Comparison of ENCODE assay signal across 9 cellular contexts in genomic region chr20:14337400-14338171, GRCh38. TPM values are rescaled to one million over a fixed set of nuclear protein-coding genes. Genes with fewer than 3 reads are reported as not detected.
DNase-seq lines count a peak whose midpoint lies in the region; ATAC-seq and TF ChIP-seq lines count a peak whose summit lies in the region.
"Had no signal": no experiment of that assay in that cellular context is flagged by ENCODE, and none has a peak within 500 bp of the region (broad histone marks: within the 10 kb centered on the region; RNA-seq: fewer than 3 reads in every experiment).

TSS of gene FLRT3 (minus strand) at chr20:14337612. CDS start at chr20:14327506, 10,106 bp downstream.

- ATAC-seq in DND-41 (ENCODE audit: insufficient read depth, low read depth) = peak; percentile 96
- ATAC-seq in GM21367 (IDR thresholded peaks at IDR 0.05; ENCODE audit: unreplicated experiment) = peak; percentile 98
- ATAC-seq in HG03571 (IDR thresholded peaks at IDR 0.05; ENCODE audit: unreplicated experiment) = peak; percentile 94

- no peaks in the 10 kb centered on the region for H3K9me2 ChIP-seq in hepatocyte (replicated peaks; ENCODE audit: insufficient read depth)

- H4K20me1 ChIP-seq in DND-41 (ENCODE audit: insufficient read depth, low read length) (no peaks in the 10 kb centered on the region), hepatocyte (ENCODE audit: insufficient read depth, poor library complexity, severe bottlenecking) (no peaks in the 10 kb centered on the region)

- no peak within 1 kb of the TSS for H2AFZ ChIP-seq in DND-41 (ENCODE audit: low read depth, low read length)
- peak within 1 kb of the TSS; percentile 2 for H2AFZ ChIP-seq in hepatocyte

- H3K4me3 ChIP-seq in DND-41 (ENCODE audit: low read depth in 1 of 2, low read length in 2 of 2) (no peak within 1 kb of the TSS), hepatocyte (peak within 1 kb of the TSS; percentile 50)

- WGBS in hepatocyte (ENCODE audit: low lambda C conversion rate, missing lambda C conversion rate) = 24% methylated on average over 12 of the region's 12 CpGs

- H3K36me3 ChIP-seq in DND-41 (ENCODE audit: insufficient read depth, low read length) = no peaks in the 10 kb centered on the region
- H3K36me3 ChIP-seq in hepatocyte (replicated peaks; ENCODE audit: insufficient read depth, low read depth) = no peaks in the 10 kb centered on the region

- H3K9me3 ChIP-seq in DND-41 (ENCODE audit: insufficient read depth, low read length, severe bottlenecking) = no peaks in the 10 kb centered on the region
- no peaks in the 10 kb centered on the region for H3K9me3 ChIP-seq in hepatocyte (ENCODE audit: low read depth)

- no peak within 1 kb of the TSS for H3K9ac ChIP-seq in DND-41 (ENCODE audit: low read depth, low read length)

- TF ChIP-seq CTCF in DND-41 (IDR thresholded peaks at IDR 0.05; ENCODE audit: borderline replicate concordance, extremely low read depth, low read length, poor library complexity, severe bottlenecking) = peak; percentile 90
- peak; percentile 94 for TF ChIP-seq CTCF in hepatocyte (IDR thresholded peaks at IDR 0.05; ENCODE audit: poor library complexity)

- DNase-seq in DND-41 (peak; percentile 64), NCI-H526 (lab: John Stamatoyannopoulos, UW) (peak; percentile 63 to 84), astrocyte of the hippocampus (ENCODE audit: low read depth, low spot score) (peak; percentile 98), hepatocyte (ENCODE audit: low spot score) (peak; percentile 96), pulmonary artery endothelial cell (ENCODE audit: low read depth, low spot score) (peak; percentile 63)
- no peak for DNase-seq in effector CD8-positive, alpha-beta T cell (lab: John Stamatoyannopoulos, UW)
- DNase-seq: activated naive CD8-positive, alpha-beta T cell treated with anti-CD3 and anti-CD28 coated beads, Interleukin-2, amount 10 ng/mL, durations not matched to agents 7 days and 5 days had no signal

- peak within 1 kb of the TSS; percentile 46 for H3K4me2 ChIP-seq in DND-41 (ENCODE audit: insufficient read depth, low read length)
- peak within 1 kb of the TSS; percentile 75 for H3K4me2 ChIP-seq in hepatocyte

- peaks cover 30% of the 10 kb centered on the region for H3K27me3 ChIP-seq in DND-41 (ENCODE audit: insufficient read depth, low read length, poor library complexity)
- H3K27me3 ChIP-seq in hepatocyte = no peaks in the 10 kb centered on the region

- H3K27ac ChIP-seq in DND-41 (ENCODE audit: low read length) (no peak within 1 kb of the TSS), hepatocyte (peak within 1 kb of the TSS; percentile 87)

- peaks cover 2% of the 10 kb centered on the region; the same call in 1 of the 2 replicates for H3K4me1 ChIP-seq in DND-41 (ENCODE audit: insufficient read depth, low read length)
- H3K4me1 ChIP-seq in hepatocyte (ENCODE audit: insufficient read depth) = peaks cover 5% of the 10 kb centered on the region

- no peaks in the 10 kb centered on the region for H3K79me2 ChIP-seq in DND-41 (ENCODE audit: insufficient read depth, low read length)
- peaks cover 44% of the 10 kb centered on the region for H3K79me2 ChIP-seq in hepatocyte

RNA-seq across cellular contexts. Expression of gene FLRT3, which starts in this region (rescaled TPM):
- total RNA-seq in hepatocyte (140 and 141 TPM in 2 replicates), pulmonary artery endothelial cell (0.07 and 0.18 TPM in 2 replicates)
- polyA plus RNA-seq in hepatocyte = 89.9 and 98.6 TPM in 2 replicates
- total RNA-seq: activated naive CD8-positive, alpha-beta T cell treated with anti-CD3 and anti-CD28 coated beads, Interleukin-2, amount 10 ng/mL, durations not matched to agents 7 days and 5 days had no signal

Comparison
In these comparisons a context has a peak if more than half of its experiments do, and no peak if none do; other contexts are left out.
1. RNA of gene FLRT3 (total RNA-seq): 140 to 141 TPM in hepatocyte; 0.07 to 0.18 TPM in pulmonary artery endothelial cell; every median in the first group is over 100 times any median in the second.
2. Peak in DNase-seq in pulmonary artery endothelial cell; RNA of the gene not detected or under 1 TPM.
3. Peak in every context shown above with its lines, with median percentiles within 50 percentile points of each other: ATAC-seq.